ENCODE assay signal across 26 cellular contexts in genomic region chr5:151553130-151553670, GRCh38. TPM values are rescaled to one million over a fixed set of nuclear protein-coding genes. Genes with fewer than 3 reads are reported as not detected.
"Had no signal": no experiment of that assay in that cellular context is flagged by ENCODE, and none has a peak within 500 bp of the region (broad histone marks: within the 10 kb centered on the region; RNA-seq: fewer than 3 reads in every experiment).

No MANE protein-coding gene starts in this region.

- H3K27ac ChIP-seq: left lung, neural progenitor cell, prostate gland, right lobe of liver, stomach, thyroid gland, vagina had no signal

- H3K9ac ChIP-seq: neural progenitor cell had no signal

- H3K9me3 ChIP-seq: left lung, prostate gland, right lobe of liver, stomach, thyroid gland, vagina had no signal

- H3K36me3 ChIP-seq: left lung, neural progenitor cell, prostate gland, right lobe of liver, stomach, thyroid gland had no signal

- ATAC-seq: left cardiac atrium; left lung; naive thymus-derived CD4-positive, alpha-beta T cell; right lobe of liver had no signal

- DNase-seq: effector memory CD4-positive, alpha-beta T cell; erythroblast; hypothalamus; left cardiac atrium; left lung; mesenchymal stem cell; midbrain; naive thymus-derived CD4-positive, alpha-beta T cell; nucleus accumbens; right lobe of liver; stimulated activated CD4-positive, alpha-beta T cell treated with anti-CD3 and anti-CD28 coated beads, Interleukin-12 subunit alpha, Interleukin-12 subunit beta, amount 100 ng/mL, for 4 hours; stimulated activated CD4-positive, alpha-beta T cell treated with anti-CD3 and anti-CD28 coated beads, Interleukin-1b, Interleukin-23, amount 100 ng/mL, for 48 hours; stimulated activated CD4-positive, alpha-beta T cell treated with anti-CD3 and anti-CD28 coated beads, Interleukin-4, amount 100 ng/mL, for 1 hour; stimulated activated CD8-positive, alpha-beta memory T cell treated with anti-CD3 and anti-CD28 coated beads, Interleukin-4, amount 100 ng/mL, for 48 hours; stimulated activated naive CD4-positive, alpha-beta T cell treated with Interleukin-2 at 50 U/mL for 16 hours; stomach; thyroid gland; trophoblast cell had no signal

- FAIRE-seq: colon, endothelial cell of umbilical vein, frontal cortex had no signal

- H3K27me3 ChIP-seq: left lung, neural progenitor cell, right lobe of liver, stomach, thyroid gland, vagina had no signal

- H3K4me3 ChIP-seq: left lung, neural progenitor cell, prostate gland, right lobe of liver, smooth muscle cell, stomach, thyroid gland, vagina had no signal

- H3K4me1 ChIP-seq: left lung, neural progenitor cell, prostate gland, right lobe of liver, stomach, thyroid gland, vagina had no signal

- H2AFZ ChIP-seq: neural progenitor cell had no signal

- H3K4me2 ChIP-seq: neural progenitor cell, smooth muscle cell had no signal

RNA-seq across cellular contexts. Expression of gene FAT2, which starts 37.9 kb away (rescaled TPM):
- total RNA-seq: endothelial cell of umbilical vein; lung microvascular endothelial cell; naive thymus-derived CD4-positive, alpha-beta T cell; right lobe of liver had no signal
- polyA plus RNA-seq: endothelial cell of umbilical vein; naive thymus-derived CD4-positive, alpha-beta T cell had no signal
